In the genomic region with DNA sequence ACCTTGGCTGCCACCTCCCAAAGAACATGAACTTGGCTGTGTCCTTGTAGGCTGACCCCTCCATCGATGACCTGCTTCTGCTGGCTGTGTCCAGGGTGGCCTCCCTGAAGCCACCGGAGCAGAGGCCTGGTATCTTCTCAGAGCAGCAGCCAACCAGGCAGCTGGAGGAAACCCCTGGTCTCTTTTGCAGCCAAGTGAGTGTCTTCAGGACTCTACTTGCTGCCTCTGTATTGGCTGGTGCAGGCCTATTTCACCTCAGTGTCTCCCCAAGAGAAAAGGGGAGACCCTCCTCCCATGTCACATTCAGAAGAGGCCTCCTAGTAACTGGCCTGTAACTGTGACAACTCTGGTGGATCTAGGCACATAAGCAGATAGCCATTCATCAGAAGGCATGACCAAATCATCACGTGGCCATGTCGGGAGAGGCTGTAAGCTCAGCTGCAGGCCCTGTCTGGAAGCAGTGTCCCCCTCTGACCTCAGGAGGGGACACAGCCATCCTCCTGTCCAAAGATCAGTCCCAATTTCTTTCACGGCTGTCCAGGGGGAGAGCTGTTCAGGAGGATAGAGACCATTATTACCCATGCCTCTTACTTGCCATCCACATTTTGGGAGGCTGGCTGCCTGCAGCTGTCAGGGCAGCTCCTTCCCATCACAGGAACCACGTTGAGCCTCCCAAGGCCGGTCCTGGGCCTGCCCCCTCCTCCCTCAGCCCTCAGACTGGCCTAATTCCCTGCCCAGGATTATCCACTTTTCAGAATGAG, we compare ENCODE assay signal across 1 cellular context.
A peak's percentile ranks its signal among the peaks of the same experiment; 100 is the strongest.
TF ChIP-seq lines count a peak whose summit lies in the region.

No MANE protein-coding gene starts in this region.

TF ChIP-seq in HepG2, 621 proteins besides CTCF, POLR2A, EP300 and RAD21 (continued from another document and continues in another):
- TF ChIP-seq, protein P1, sequence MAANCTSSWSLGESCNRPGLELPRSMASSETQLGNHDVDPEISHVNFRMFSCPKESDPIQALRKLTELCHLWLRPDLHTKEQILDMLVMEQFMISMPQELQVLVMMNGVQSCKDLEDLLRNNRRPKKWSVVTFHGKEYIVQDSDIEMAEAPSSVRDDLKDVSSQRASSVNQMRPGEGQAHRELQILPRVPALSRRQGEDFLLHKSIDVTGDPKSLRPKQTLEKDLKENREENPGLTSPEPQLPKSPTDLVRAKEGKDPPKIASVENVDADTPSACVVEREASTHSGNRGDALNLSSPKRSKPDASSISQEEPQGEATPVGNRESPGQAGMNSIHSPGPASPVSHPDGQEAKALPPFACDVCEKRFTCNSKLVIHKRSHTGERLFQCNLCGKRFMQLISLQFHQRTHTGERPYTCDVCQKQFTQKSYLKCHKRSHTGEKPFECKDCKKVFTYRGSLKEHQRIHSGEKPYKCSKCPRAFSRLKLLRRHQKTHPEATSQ (CRISPR knock-in tag; IDR thresholded peaks at IDR 0.05; ENCODE audit: borderline replicate concordance) = peak; percentile 74; the same call in 1 of the 2 replicates
- TF ChIP-seq ZZZ3 (CRISPR knock-in tag; IDR thresholded peaks at IDR 0.05; ENCODE audit: borderline replicate concordance) (no peak), FOXK1 (CRISPR knock-in tag; IDR thresholded peaks at IDR 0.05; ENCODE audit: borderline replicate concordance, low read depth) (peak; percentile 16; the same call in 1 of the 2 replicates), DNMT1 (CRISPR knock-in tag; IDR thresholded peaks at IDR 0.05) (no peak), MYC (CRISPR knock-in tag; IDR thresholded peaks at IDR 0.05; ENCODE audit: borderline replicate concordance) (peak; percentile 88; the same call in 1 of the 2 replicates), FOXA1 (IDR thresholded peaks at IDR 0.05) (no peak), FOXA1 (CRISPR knock-in tag; IDR thresholded peaks at IDR 0.05) (peak; percentile 53; the same call in 1 of the 2 replicates), ELF3 (CRISPR knock-in tag; IDR thresholded peaks at IDR 0.05) (peak; percentile 33; the same call in 1 of the 2 replicates), NFYC (CRISPR knock-in tag; IDR thresholded peaks at IDR 0.05) (peak; percentile 26; the same call in 1 of the 2 replicates), IRX3 (CRISPR knock-in tag; IDR thresholded peaks at IDR 0.05; ENCODE audit: borderline replicate concordance, low read depth) (no peak), RARG (CRISPR knock-in tag; IDR thresholded peaks at IDR 0.05; ENCODE audit: low read depth) (no peak), ZFP36L1 (CRISPR knock-in tag; IDR thresholded peaks at IDR 0.05) (no peak), HOXD1 (CRISPR knock-in tag; IDR thresholded peaks at IDR 0.05) (peak; percentile 71; the same call in 1 of the 2 replicates), ZBTB7B (CRISPR knock-in tag; IDR thresholded peaks at IDR 0.05) (peak; percentile 78; the same call in 1 of the 2 replicates), CHD4 (IDR thresholded peaks at IDR 0.05; ENCODE audit: borderline replicate concordance, low read length) (no peak; the same call in 1 of the 2 replicates), CHD2 (IDR thresholded peaks at IDR 0.05; ENCODE audit: low read depth, low read length) (no peak), MED8 (CRISPR knock-in tag; IDR thresholded peaks at IDR 0.05; ENCODE audit: insufficient replicate concordance) (peak; percentile 54), ZNF614 (CRISPR knock-in tag; IDR thresholded peaks at IDR 0.05; ENCODE audit: borderline replicate concordance) (peak; percentile 57; the same call in 1 of the 2 replicates), ZNF207 (IDR thresholded peaks at IDR 0.05; ENCODE audit: borderline replicate concordance) (no peak), DMAP1 (CRISPR knock-in tag; IDR thresholded peaks at IDR 0.05) (peak; percentile 74), ZNF292 (CRISPR knock-in tag; IDR thresholded peaks at IDR 0.05; ENCODE audit: borderline replicate concordance, low read depth) (peak; percentile 85; the same call in 1 of the 2 replicates), ZNF652 (CRISPR knock-in tag; IDR thresholded peaks at IDR 0.05; ENCODE audit: borderline replicate concordance, low read depth) (no peak), ZNF577 (CRISPR knock-in tag; IDR thresholded peaks at IDR 0.05; ENCODE audit: borderline replicate concordance, low read depth) (no peak), ZNF749 (CRISPR knock-in tag; IDR thresholded peaks at IDR 0.05; ENCODE audit: borderline replicate concordance) (no peak), HOXA9 (CRISPR knock-in tag; IDR thresholded peaks at IDR 0.05; ENCODE audit: borderline replicate concordance) (no peak), ZNF484 (CRISPR knock-in tag; IDR thresholded peaks at IDR 0.05; ENCODE audit: borderline replicate concordance, low read depth) (no peak), ZNF510 (CRISPR knock-in tag; IDR thresholded peaks at IDR 0.05; ENCODE audit: low read depth) (no peak), ZNF570 (CRISPR knock-in tag; IDR thresholded peaks at IDR 0.05; ENCODE audit: borderline replicate concordance) (no peak)
- TF ChIP-seq, protein P2, sequence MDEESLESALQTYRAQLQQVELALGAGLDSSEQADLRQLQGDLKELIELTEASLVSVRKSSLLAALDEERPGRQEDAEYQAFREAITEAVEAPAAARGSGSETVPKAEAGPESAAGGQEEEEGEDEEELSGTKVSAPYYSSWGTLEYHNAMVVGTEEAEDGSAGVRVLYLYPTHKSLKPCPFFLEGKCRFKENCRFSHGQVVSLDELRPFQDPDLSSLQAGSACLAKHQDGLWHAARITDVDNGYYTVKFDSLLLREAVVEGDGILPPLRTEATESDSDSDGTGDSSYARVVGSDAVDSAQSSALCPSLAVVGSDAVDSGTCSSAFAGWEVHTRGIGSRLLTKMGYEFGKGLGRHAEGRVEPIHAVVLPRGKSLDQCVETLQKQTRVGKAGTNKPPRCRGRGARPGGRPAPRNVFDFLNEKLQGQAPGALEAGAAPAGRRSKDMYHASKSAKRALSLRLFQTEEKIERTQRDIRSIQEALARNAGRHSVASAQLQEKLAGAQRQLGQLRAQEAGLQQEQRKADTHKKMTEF (CRISPR knock-in tag; IDR thresholded peaks at IDR 0.05) = no peak; the same call in 1 of the 2 replicates
- TF ChIP-seq, protein P3, sequence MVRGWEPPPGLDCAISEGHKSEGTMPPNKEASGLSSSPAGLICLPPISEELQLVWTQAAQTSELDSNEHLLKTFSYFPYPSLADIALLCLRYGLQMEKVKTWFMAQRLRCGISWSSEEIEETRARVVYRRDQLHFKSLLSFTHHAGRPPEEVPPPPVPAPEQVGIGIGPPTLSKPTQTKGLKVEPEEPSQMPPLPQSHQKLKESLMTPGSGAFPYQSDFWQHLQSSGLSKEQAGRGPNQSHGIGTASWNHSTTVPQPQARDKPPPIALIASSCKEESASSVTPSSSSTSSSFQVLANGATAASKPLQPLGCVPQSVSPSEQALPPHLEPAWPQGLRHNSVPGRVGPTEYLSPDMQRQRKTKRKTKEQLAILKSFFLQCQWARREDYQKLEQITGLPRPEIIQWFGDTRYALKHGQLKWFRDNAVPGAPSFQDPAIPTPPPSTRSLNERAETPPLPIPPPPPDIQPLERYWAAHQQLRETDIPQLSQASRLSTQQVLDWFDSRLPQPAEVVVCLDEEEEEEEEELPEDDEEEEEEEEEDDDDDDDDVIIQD (CRISPR knock-in tag; IDR thresholded peaks at IDR 0.05; ENCODE audit: low read depth) = 0 out of 2 replicates have a peak, but pooled peaks have one; percentile 28
- TF ChIP-seq, protein P4, sequence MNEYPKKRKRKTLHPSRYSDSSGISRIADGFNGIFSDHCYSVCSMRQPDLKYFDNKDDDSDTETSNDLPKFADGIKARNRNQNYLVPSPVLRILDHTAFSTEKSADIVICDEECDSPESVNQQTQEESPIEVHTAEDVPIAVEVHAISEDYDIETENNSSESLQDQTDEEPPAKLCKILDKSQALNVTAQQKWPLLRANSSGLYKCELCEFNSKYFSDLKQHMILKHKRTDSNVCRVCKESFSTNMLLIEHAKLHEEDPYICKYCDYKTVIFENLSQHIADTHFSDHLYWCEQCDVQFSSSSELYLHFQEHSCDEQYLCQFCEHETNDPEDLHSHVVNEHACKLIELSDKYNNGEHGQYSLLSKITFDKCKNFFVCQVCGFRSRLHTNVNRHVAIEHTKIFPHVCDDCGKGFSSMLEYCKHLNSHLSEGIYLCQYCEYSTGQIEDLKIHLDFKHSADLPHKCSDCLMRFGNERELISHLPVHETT (CRISPR knock-in tag; conservative IDR thresholded peaks at IDR 0.05) = 0 out of 2 replicates have a peak, but pooled peaks have one; percentile 36
- TF ChIP-seq, protein P5, sequence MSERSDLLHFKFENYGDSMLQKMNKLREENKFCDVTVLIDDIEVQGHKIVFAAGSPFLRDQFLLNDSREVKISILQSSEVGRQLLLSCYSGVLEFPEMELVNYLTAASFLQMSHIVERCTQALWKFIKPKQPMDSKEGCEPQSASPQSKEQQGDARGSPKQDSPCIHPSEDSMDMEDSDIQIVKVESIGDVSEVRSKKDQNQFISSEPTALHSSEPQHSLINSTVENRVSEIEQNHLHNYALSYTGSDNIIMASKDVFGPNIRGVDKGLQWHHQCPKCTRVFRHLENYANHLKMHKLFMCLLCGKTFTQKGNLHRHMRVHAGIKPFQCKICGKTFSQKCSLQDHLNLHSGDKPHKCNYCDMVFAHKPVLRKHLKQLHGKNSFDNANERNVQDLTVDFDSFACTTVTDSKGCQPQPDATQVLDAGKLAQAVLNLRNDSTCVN (CRISPR knock-in tag; IDR thresholded peaks at IDR 0.05; ENCODE audit: borderline replicate concordance) = peak; percentile 70
- TF ChIP-seq, protein P6, sequence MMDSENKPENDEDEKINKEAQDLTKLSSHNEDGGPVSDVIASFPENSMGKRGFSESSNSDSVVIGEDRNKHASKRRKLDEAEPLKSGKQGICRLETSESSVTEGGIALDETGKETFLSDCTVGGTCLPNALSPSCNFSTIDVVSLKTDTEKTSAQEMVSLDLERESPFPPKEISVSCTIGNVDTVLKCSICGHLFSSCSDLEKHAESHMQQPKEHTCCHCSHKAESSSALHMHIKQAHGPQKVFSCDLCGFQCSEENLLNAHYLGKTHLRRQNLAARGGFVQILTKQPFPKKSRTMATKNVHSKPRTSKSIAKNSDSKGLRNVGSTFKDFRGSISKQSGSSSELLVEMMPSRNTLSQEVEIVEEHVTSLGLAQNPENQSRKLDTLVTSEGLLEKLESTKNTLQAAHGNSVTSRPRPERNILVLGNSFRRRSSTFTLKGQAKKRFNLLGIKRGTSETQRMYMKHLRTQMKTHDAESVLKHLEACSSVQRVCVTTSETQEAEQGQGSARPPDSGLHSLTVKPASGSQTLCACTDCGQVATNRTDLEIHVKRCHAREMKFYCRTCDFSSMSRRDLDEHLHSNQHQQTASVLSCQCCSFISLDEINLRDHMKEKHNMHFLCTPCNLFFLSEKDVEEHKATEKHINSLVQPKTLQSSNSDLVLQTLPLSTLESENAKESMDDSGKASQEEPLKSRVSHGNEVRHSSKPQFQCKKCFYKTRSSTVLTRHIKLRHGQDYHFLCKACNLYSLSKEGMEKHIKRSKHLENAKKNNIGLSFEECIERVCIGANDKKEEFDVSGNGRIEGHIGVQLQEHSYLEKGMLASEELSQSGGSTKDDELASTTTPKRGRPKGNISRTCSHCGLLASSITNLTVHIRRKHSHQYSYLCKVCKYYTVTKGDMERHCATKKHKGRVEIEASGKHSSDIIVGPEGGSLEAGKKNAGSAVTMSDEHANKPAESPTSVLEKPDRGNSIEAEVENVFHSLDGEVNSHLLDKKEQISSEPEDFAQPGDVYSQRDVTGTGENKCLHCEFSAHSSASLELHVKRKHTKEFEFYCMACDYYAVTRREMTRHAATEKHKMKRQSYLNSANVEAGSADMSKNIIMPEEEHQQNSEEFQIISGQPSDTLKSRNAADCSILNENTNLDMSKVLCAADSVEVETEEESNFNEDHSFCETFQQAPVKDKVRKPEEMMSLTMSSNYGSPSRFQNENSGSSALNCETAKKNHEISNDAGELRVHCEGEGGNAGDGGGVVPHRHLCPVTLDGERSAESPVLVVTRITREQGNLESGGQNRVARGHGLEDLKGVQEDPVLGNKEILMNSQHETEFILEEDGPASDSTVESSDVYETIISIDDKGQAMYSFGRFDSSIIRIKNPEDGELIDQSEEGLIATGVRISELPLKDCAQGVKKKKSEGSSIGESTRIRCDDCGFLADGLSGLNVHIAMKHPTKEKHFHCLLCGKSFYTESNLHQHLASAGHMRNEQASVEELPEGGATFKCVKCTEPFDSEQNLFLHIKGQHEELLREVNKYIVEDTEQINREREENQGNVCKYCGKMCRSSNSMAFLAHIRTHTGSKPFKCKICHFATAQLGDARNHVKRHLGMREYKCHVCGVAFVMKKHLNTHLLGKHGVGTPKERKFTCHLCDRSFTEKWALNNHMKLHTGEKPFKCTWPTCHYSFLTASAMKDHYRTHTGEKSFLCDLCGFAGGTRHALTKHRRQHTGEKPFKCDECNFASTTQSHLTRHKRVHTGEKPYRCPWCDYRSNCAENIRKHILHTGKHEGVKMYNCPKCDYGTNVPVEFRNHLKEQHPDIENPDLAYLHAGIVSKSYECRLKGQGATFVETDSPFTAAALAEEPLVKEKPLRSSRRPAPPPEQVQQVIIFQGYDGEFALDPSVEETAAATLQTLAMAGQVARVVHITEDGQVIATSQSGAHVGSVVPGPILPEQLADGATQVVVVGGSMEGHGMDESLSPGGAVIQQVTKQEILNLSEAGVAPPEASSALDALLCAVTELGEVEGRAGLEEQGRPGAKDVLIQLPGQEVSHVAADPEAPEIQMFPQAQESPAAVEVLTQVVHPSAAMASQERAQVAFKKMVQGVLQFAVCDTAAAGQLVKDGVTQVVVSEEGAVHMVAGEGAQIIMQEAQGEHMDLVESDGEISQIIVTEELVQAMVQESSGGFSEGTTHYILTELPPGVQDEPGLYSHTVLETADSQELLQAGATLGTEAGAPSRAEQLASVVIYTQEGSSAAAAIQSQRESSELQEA (CRISPR knock-in tag; IDR thresholded peaks at IDR 0.05; ENCODE audit: not compliant biosample characterization) = peak; percentile 56
- TF ChIP-seq, protein P7, sequence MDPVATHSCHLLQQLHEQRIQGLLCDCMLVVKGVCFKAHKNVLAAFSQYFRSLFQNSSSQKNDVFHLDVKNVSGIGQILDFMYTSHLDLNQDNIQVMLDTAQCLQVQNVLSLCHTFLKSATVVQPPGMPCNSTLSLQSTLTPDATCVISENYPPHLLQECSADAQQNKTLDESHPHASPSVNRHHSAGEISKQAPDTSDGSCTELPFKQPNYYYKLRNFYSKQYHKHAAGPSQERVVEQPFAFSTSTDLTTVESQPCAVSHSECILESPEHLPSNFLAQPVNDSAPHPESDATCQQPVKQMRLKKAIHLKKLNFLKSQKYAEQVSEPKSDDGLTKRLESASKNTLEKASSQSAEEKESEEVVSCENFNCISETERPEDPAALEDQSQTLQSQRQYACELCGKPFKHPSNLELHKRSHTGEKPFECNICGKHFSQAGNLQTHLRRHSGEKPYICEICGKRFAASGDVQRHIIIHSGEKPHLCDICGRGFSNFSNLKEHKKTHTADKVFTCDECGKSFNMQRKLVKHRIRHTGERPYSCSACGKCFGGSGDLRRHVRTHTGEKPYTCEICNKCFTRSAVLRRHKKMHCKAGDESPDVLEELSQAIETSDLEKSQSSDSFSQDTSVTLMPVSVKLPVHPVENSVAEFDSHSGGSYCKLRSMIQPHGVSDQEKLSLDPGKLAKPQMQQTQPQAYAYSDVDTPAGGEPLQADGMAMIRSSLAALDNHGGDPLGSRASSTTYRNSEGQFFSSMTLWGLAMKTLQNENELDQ (CRISPR knock-in tag; IDR thresholded peaks at IDR 0.05; ENCODE audit: borderline replicate concordance) = no peak
- TF ChIP-seq, protein P8, sequence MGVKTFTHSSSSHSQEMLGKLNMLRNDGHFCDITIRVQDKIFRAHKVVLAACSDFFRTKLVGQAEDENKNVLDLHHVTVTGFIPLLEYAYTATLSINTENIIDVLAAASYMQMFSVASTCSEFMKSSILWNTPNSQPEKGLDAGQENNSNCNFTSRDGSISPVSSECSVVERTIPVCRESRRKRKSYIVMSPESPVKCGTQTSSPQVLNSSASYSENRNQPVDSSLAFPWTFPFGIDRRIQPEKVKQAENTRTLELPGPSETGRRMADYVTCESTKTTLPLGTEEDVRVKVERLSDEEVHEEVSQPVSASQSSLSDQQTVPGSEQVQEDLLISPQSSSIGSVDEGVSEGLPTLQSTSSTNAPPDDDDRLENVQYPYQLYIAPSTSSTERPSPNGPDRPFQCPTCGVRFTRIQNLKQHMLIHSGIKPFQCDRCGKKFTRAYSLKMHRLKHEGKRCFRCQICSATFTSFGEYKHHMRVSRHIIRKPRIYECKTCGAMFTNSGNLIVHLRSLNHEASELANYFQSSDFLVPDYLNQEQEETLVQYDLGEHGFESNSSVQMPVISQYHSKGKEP (CRISPR knock-in tag; IDR thresholded peaks at IDR 0.05) = no peak
